1 cellular context compared by ENCODE assay signal in the genomic region with DNA sequence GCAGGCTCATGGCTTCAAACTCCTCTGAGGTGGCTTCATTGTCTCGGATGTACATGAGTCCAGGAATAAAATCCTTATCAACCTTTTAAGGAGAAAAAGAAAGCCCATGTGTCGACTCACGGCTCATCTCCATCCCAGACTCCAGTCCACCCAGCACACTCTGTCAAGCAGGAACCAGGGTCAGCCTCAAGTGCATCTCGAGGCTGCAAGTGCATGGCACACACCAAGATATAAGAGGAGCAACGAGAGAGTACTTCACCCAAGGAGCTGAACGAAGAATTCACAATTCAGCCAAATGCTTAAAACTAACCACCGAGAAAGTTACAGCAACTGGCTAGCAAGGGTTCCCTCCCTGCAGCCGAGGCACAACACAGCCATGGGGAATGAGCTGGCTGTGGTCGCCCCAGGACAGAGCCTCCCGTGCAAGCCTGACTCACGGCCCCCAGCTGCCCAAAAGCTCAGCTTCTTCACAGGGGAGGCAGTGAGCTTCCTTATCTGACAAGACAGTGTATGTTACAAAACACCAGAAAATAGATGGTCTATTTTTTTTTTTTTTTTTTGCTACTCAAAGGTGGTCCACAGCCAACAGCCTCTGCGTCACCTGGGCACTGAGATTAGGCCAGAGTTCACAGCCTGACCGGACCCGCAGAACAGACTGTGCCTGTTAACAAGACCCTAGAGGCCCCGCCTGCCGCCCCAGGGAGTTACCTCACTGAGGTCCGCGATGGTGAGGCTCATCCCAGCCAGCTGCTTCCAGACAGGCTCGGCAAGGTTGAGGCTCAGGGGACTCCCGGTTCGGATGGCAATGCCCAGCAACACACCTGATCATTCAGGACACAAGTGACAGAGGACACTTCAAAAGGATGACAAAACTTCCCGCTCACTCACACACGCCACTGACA.
TF ChIP-seq lines count a peak whose summit lies in the region.

No MANE protein-coding gene starts in this region.

TF ChIP-seq in IMR-90, 13 proteins besides CTCF, POLR2A, EP300 and RAD21:
- TF ChIP-seq RCOR1 (IDR thresholded peaks at IDR 0.05; ENCODE audit: insufficient replicate concordance, low read length) (no peak), BHLHE40 (IDR thresholded peaks at IDR 0.05; ENCODE audit: low read depth, low read length) (peak; percentile 62; the same call in 1 of the 2 replicates)
